ENCODE assay signal across 8 cellular contexts in genomic region chr4:3047464-3048286, GRCh38. TPM values are rescaled to one million over a fixed set of nuclear protein-coding genes. Genes with fewer than 3 reads are reported as not detected.
DNase-seq lines count a peak whose midpoint lies in the region; ATAC-seq and TF ChIP-seq lines count a peak whose summit lies in the region.

No MANE protein-coding gene starts in this region.

- H3K27me3 ChIP-seq in CD4-positive, alpha-beta T cell (ENCODE audit: control insufficient read depth, insufficient read depth, low read length) = no peaks in the 10 kb centered on the region
- H3K27me3 ChIP-seq in PC-9 (ENCODE audit: insufficient read depth, low read depth) = no peaks in the 10 kb centered on the region

- no peaks in the 10 kb centered on the region for H3K36me3 ChIP-seq in PC-9 (ENCODE audit: low read depth)

- H3K4me1 Mint-ChIP-seq in CD4-positive, alpha-beta T cell (ENCODE audit: low read depth) = peaks cover 35% of the 10 kb centered on the region

- peak overlapping the region; percentile 86 for H3K4me3 Mint-ChIP-seq in CD4-positive, alpha-beta T cell

- peak; percentile 31 to 65 (median 52) for DNase-seq in CD4-positive, alpha-beta T cell
- DNase-seq in PC-9 (peak in 1 of 2 experiments; percentile 66), germinal center (ENCODE audit: low spot score) (peak; percentile 42), pons (ENCODE audit: low spot score) (peak; percentile 72), ureter (ENCODE audit: low spot score) (peak; percentile 66)
- DNase-seq in activated effector memory CD4-positive, alpha-beta T cell treated with Interleukin-2 at 50 U/mL for 16 hours = peak; percentile 54

- H2AFZ ChIP-seq in PC-9 = no peak overlapping the region

- no peak overlapping the region for H3K27ac ChIP-seq in CD4-positive, alpha-beta T cell (ENCODE audit: low read depth, low read length)
- H3K27ac ChIP-seq in PC-9 = no peak overlapping the region

- H4K20me1 ChIP-seq in PC-9 (ENCODE audit: insufficient read depth) = no peaks in the 10 kb centered on the region

- intact Hi-C loops in CD4-positive, alpha-beta T cell (cut with DNase I, micrococcal nuclease) = loop anchor here (2.0 to 5.0 kb wide), 4 partner anchors 25 to 835 kb away; partner anchors contain the start of genes HTT (in 1 of the 2), HTT-AS (in 1 of the 2) and TNIP2 (in 1 of the 2)
- intact Hi-C loops in PC-9 (cut with micrococcal nuclease; ENCODE audit: unreplicated experiment) = loop anchor here (1.0 kb wide), 1 partner anchor 59 kb away; no protein-coding TSS in a partner anchor

- TF ChIP-seq CTCF in CD4-positive, alpha-beta T cell (IDR thresholded peaks at IDR 0.05) = peak; percentile 76
- TF ChIP-seq CTCF in PC-9 (conservative IDR thresholded peaks at IDR 0.05) = peak; percentile 71

- peak overlapping the region; percentile 69 for H3K4me2 ChIP-seq in PC-9

- ATAC-seq in CD4-positive, alpha-beta T cell (ENCODE audit: poor library complexity) = peak; percentile 59
- peak; percentile 93 for ATAC-seq in HG03354 (IDR thresholded peaks at IDR 0.05; ENCODE audit: poor library complexity, severe bottlenecking, unreplicated experiment)

- H3K27me3 Mint-ChIP-seq in CD4-positive, alpha-beta T cell = no peaks in the 10 kb centered on the region

- no peaks in the 10 kb centered on the region for H3K79me2 ChIP-seq in PC-9 (ENCODE audit: low read depth)

- no peaks in the 10 kb centered on the region for H3F3A ChIP-seq in PC-9 (ENCODE audit: insufficient read depth, low read depth)

- no peaks in the 10 kb centered on the region for H3K9me3 ChIP-seq in CD4-positive, alpha-beta T cell (ENCODE audit: control insufficient read depth, low read length)
- H3K9me3 ChIP-seq in PC-9 (ENCODE audit: insufficient read depth, low read depth) = no peaks in the 10 kb centered on the region

- POLR2A ChIA-PET in CD4-positive, alpha-beta T cell (lab: Charles Lee) = no interaction called here
- POLR2A ChIA-PET in PC-9 (lab: Charles Lee; ENCODE audit: unreplicated experiment) = interaction anchor here (0.7 kb wide), 1 partner anchor 422 kb away, joined by 7 read pairs; no protein-coding TSS in a partner anchor

- H3K9me3 Mint-ChIP-seq in CD4-positive, alpha-beta T cell = peaks cover 3% of the 10 kb centered on the region

- peaks cover 3% of the 10 kb centered on the region for H3K36me3 Mint-ChIP-seq in CD4-positive, alpha-beta T cell (ENCODE audit: low read depth)

- H3K27ac Mint-ChIP-seq in CD4-positive, alpha-beta T cell = peak overlapping the region; percentile 68

- no TSS peak for BruUV-seq in PC-9 (replicated peaks; lab: Mats Ljungman, UMichigan)

- H3K9me2 ChIP-seq in PC-9 (ENCODE audit: insufficient read depth) = no peaks in the 10 kb centered on the region

- peak overlapping the region; percentile 39; the same call in 1 of the 2 replicates for H3K4me3 ChIP-seq in PC-9

- 0 out of 2 replicates have a peak, but pooled peaks cover under 1% of the 10 kb centered on the region for H3K4me1 ChIP-seq in PC-9 (replicated peaks; ENCODE audit: insufficient read depth)

- CTCF ChIA-PET in CD4-positive, alpha-beta T cell (lab: Charles Lee) = interaction anchor here (1.2 to 1.3 kb wide), 2 partner anchors 10 to 11 kb away, joined by 3 to 5 read pairs; no protein-coding TSS in a partner anchor
- CTCF ChIA-PET in PC-9 (lab: Charles Lee) = interaction anchor here (0.6 to 0.7 kb wide), 2 partner anchors 75 to 291 kb away, joined by 3 to 5 read pairs; no protein-coding TSS in a partner anchor

- peak; percentile 38 for TF ChIP-seq POLR2A in GM19099 (IDR thresholded peaks at IDR 0.05; ENCODE audit: extremely low read depth, insufficient read length, low read depth)

RNA-seq across cellular contexts. Expression of gene HTT-AS, which starts 26.7 kb away (rescaled TPM):
- not detected for total RNA-seq in CD4-positive, alpha-beta T cell
- total RNA-seq in PC-9 (2021) = not detected in 2 replicates
- not detected for total RNA-seq in ureter

RNA-seq across cellular contexts. Expression of gene HTT, which starts 26.8 kb away (rescaled TPM):
- total RNA-seq in CD4-positive, alpha-beta T cell = 10 to 100 TPM; 56.9 to 62.6 TPM
- total RNA-seq in PC-9 (2021) (69.0 and 81.7 TPM in 2 replicates), ureter (109 TPM)
